Comparison of ENCODE assay signal across 2 cellular contexts in genomic region chr6:82711105-82711829, GRCh38.
TF ChIP-seq lines count a peak whose summit lies in the region.

No MANE protein-coding gene starts in this region.

TF ChIP-seq in IMR-90, 13 proteins besides CTCF, POLR2A, EP300 and RAD21 (continued from another document):
- TF ChIP-seq MAZ (IDR thresholded peaks at IDR 0.05; ENCODE audit: borderline replicate concordance, low read depth, low read length) = no peak
- TF ChIP-seq BHLHE40 (IDR thresholded peaks at IDR 0.05; ENCODE audit: low read depth, low read length) = no peak
- no peak for TF ChIP-seq CHD1 (IDR thresholded peaks at IDR 0.05; ENCODE audit: low read depth, low read length)

TF ChIP-seq in WTC11, 78 proteins besides CTCF, POLR2A, EP300 and RAD21 (continued from another document):
- TF ChIP-seq ZNF512 (CRISPR knock-in tag; IDR thresholded peaks at IDR 0.05; ENCODE audit: borderline replicate concordance) (no peak), GABPB1 (CRISPR knock-in tag; IDR thresholded peaks at IDR 0.05) (no peak), ZNF671 (CRISPR knock-in tag; IDR thresholded peaks at IDR 0.05) (no peak), MXD4 (CRISPR knock-in tag; IDR thresholded peaks at IDR 0.05; ENCODE audit: borderline replicate concordance) (no peak), EMX1 (CRISPR knock-in tag; IDR thresholded peaks at IDR 0.05) (no peak), CREM (CRISPR knock-in tag; IDR thresholded peaks at IDR 0.05) (no peak), E2F5 (CRISPR knock-in tag; IDR thresholded peaks at IDR 0.05) (no peak), FOXJ3 (CRISPR knock-in tag; IDR thresholded peaks at IDR 0.05; ENCODE audit: borderline replicate concordance) (no peak), ZMAT4 (CRISPR knock-in tag; IDR thresholded peaks at IDR 0.05) (no peak), SMAD4 (CRISPR knock-in tag; IDR thresholded peaks at IDR 0.05) (no peak)
TF ChIP-seq in WTC11: peak in this region for 0.
